ENCODE assay signal across 8 cellular contexts in genomic region chr1:18950415-18951026, GRCh38. TPM values are rescaled to one million over a fixed set of nuclear protein-coding genes. Genes with fewer than 3 reads are reported as not detected.
A peak's percentile ranks its signal among the peaks of the same experiment; 100 is the strongest.
DNase-seq lines count a peak whose midpoint lies in the region; ATAC-seq and TF ChIP-seq lines count a peak whose summit lies in the region.

No MANE protein-coding gene starts in this region.

- H3K27me3 ChIP-seq in ACC112 (ENCODE audit: insufficient read depth, low read length) (no peaks in the 10 kb centered on the region), muscle layer of duodenum (ENCODE audit: low read depth, low read length) (no peaks in the 10 kb centered on the region)

- ATAC-seq in HG03108 (IDR thresholded peaks at IDR 0.05; ENCODE audit: unreplicated experiment) = no peak
- no peak for ATAC-seq in left lobe of liver

- H3K27ac Mint-ChIP-seq in IgD-negative memory B cell = peak overlapping the region; percentile 100
- peak overlapping the region; percentile 98 for H3K27ac Mint-ChIP-seq in chondrocyte (ENCODE audit: unreplicated experiment)

- H3K4me3 ChIP-seq in ACC112 (ENCODE audit: low read depth, low read length) = peak overlapping the region; percentile 69
- peak overlapping the region; percentile 32 to 56 for H3K4me3 ChIP-seq in muscle layer of duodenum (ENCODE audit: low read depth in 1 of 2, low read length in 2 of 2)

- H3K4me3 Mint-ChIP-seq in IgD-negative memory B cell (peak overlapping the region; percentile 87 to 97 (median 96)), chondrocyte (ENCODE audit: unreplicated experiment) (peak overlapping the region; percentile 61)

- H3K36me3 Mint-ChIP-seq in IgD-negative memory B cell (no peaks in the 10 kb centered on the region), chondrocyte (ENCODE audit: low read depth) (no peaks in the 10 kb centered on the region)

- H3K9me3 Mint-ChIP-seq in IgD-negative memory B cell (no peaks in the 10 kb centered on the region), chondrocyte (ENCODE audit: low read depth) (no peaks in the 10 kb centered on the region)

- peak overlapping the region; percentile 73 for H3K27ac ChIP-seq in ACC112 (ENCODE audit: low read depth, low read length)
- peak overlapping the region; percentile 96 for H3K27ac ChIP-seq in muscle layer of duodenum (ENCODE audit: low read length)

- H3K4me1 Mint-ChIP-seq in IgD-negative memory B cell (peaks cover 59 to 77% (median 60%) of the 10 kb centered on the region in 3 donors), chondrocyte (ENCODE audit: low read depth) (peaks cover 91% of the 10 kb centered on the region)

- peaks cover 1% of the 10 kb centered on the region for H3K27me3 Mint-ChIP-seq in IgD-negative memory B cell
- no peaks in the 10 kb centered on the region for H3K27me3 Mint-ChIP-seq in chondrocyte (ENCODE audit: low read depth)

- no peak for DNase-seq in chondrocyte (ENCODE audit: low spot score)
- DNase-seq in left lobe of liver (ENCODE audit: low spot score) = no peak
- DNase-seq in KG1 (lab: John Stamatoyannopoulos, UW) = no peak
- no peak for DNase-seq in H4 (ENCODE audit: low spot score)

- H3K36me3 ChIP-seq in ACC112 (ENCODE audit: insufficient read depth, low read length) (no peaks in the 10 kb centered on the region), muscle layer of duodenum (ENCODE audit: control insufficient read depth in 1 of 2, insufficient read depth in 2 of 2, low read length in 2 of 2) (no peaks in the 10 kb centered on the region)

- H3K79me2 ChIP-seq in ACC112 (ENCODE audit: control insufficient read depth, insufficient read depth, low read length, unreplicated experiment) = peaks cover 40% of the 10 kb centered on the region

- no peaks in the 10 kb centered on the region for H3K9me3 ChIP-seq in muscle layer of duodenum (ENCODE audit: control insufficient read depth in 1 of 2, low read length in 2 of 2)

- peak; percentile 22 for TF ChIP-seq CTCF in chondrocyte (IDR thresholded peaks at IDR 0.05)

- peaks cover 48% of the 10 kb centered on the region for H3K4me1 ChIP-seq in ACC112 (ENCODE audit: control insufficient read depth, insufficient read depth, low read length, unreplicated experiment)
- peaks cover 40 to 67% of the 10 kb centered on the region in 2 donors for H3K4me1 ChIP-seq in muscle layer of duodenum (ENCODE audit: control insufficient read depth in 1 of 2, insufficient read depth in 2 of 2, low read length in 2 of 2)

- peak overlapping the region; percentile 94 for H2AFZ ChIP-seq in ACC112 (ENCODE audit: low read length, unreplicated experiment)

RNA-seq across cellular contexts. Expression of gene IFFO2, which starts 6.0 kb away (rescaled TPM):
- 1.5 TPM for polyA plus RNA-seq in IgD-negative memory B cell
- total RNA-seq in chondrocyte (13.9 to 18.9 TPM (median 18.8 TPM) in 3 replicates), left lobe of liver (4.1 TPM)
- total RNA-seq in H4 (2014; rRNA removed; shearing (Covaris generic)) = 3.5 and 4.4 TPM in 2 replicates

RNA-seq across cellular contexts. Expression of gene ALDH4A1, which starts 48.2 kb away (rescaled TPM):
- polyA plus RNA-seq in IgD-negative memory B cell = 2.8 TPM
- total RNA-seq in chondrocyte (9.3 to 15.0 TPM (median 14.2 TPM) in 3 replicates), left lobe of liver (359 TPM)
- 2.5 and 3.3 TPM in 2 replicates for total RNA-seq in H4 (2014; rRNA removed; shearing (Covaris generic))

Comparison
In these comparisons a context has a peak if more than half of its experiments do, and no peak if none do; other contexts are left out.
1. RNA of gene ALDH4A1, which starts 48.2 kb away (total RNA-seq): 359 TPM in left lobe of liver (single experiment); 9.3 to 15.0 TPM in chondrocyte and 2.5 to 3.3 TPM in H4; every median in the first group is over 10 times any median in the second.